Comparison of ENCODE assay signal across 8 cellular contexts in genomic region chr11:75577198-75577597, GRCh38. TPM values are rescaled to one million over a fixed set of nuclear protein-coding genes. Genes with fewer than 3 reads are reported as not detected.
DNase-seq lines count a peak whose midpoint lies in the region; ATAC-seq, FAIRE-seq and TF ChIP-seq lines count a peak whose summit lies in the region.

No MANE protein-coding gene starts in this region.

- H3K4me3 Mint-ChIP-seq in GM23338: no peak overlapping the region
- H3K4me3 Mint-ChIP-seq in effector memory CD8-positive, alpha-beta T cell: no peak overlapping the region

- H3K4me3 ChIP-seq in A673 (ENCODE audit: low read depth, low read length, poor library complexity, severe bottlenecking) (no peak overlapping the region), GM23338 (no peak overlapping the region), prostate gland (no peak overlapping the region)

- peaks cover 19% of the 10 kb centered on the region for H3K36me3 Mint-ChIP-seq in GM23338 (ENCODE audit: low read depth)
- no peaks in the 10 kb centered on the region for H3K36me3 Mint-ChIP-seq in effector memory CD8-positive, alpha-beta T cell (ENCODE audit: insufficient read depth)

- no peaks in the 10 kb centered on the region; the same call in 2 of the 3 replicates for H3K9me3 Mint-ChIP-seq in GM23338
- no peaks in the 10 kb centered on the region for H3K9me3 Mint-ChIP-seq in effector memory CD8-positive, alpha-beta T cell

- H3K36me3 ChIP-seq in A673 (ENCODE audit: insufficient read depth, low read length, poor library complexity, severe bottlenecking) (peaks cover 20% of the 10 kb centered on the region), GM23338 (ENCODE audit: insufficient read depth) (0 out of 2 replicates have a peak, but pooled peaks cover 12% of the 10 kb centered on the region), prostate gland (peaks cover 0 to 2% of the 10 kb centered on the region in 2 donors)

- H3K79me2 ChIP-seq in GM23338 (replicated peaks; ENCODE audit: insufficient read depth): no peaks in the 10 kb centered on the region

- H3F3A ChIP-seq in GM23338 (replicated peaks; ENCODE audit: low read depth): peaks cover 30% of the 10 kb centered on the region

- peaks cover 7% of the 10 kb centered on the region; the same call in 1 of the 2 replicates for H4K20me1 ChIP-seq in GM23338 (replicated peaks; ENCODE audit: insufficient read depth)

- no peak overlapping the region; the same call in 1 of the 2 replicates for H2AFZ ChIP-seq in GM23338

- H3K4me2 ChIP-seq in GM23338: no peak overlapping the region

- peaks cover 14% of the 10 kb centered on the region for H3K4me1 Mint-ChIP-seq in GM23338
- H3K4me1 Mint-ChIP-seq in effector memory CD8-positive, alpha-beta T cell (ENCODE audit: low read depth in 2 of 2): peaks cover 8 to 11% of the 10 kb centered on the region in 2 donors

- no peaks in the 10 kb centered on the region for H3K9me2 ChIP-seq in GM23338 (ENCODE audit: insufficient read depth)

- WGBS in prostate gland: 18% methylated on average over 11 of the region's 11 CpGs

- BruUV-seq in A673 (replicated peaks; lab: Mats Ljungman, UMichigan): no TSS peak

- no peak for TF ChIP-seq POLR2A in prostate gland (IDR thresholded peaks at IDR 0.05)
- no peak for TF ChIP-seq POLR2A in GM12891 (IDR thresholded peaks at IDR 0.05; ENCODE audit: low read depth, low read length)

- peaks cover 22% of the 10 kb centered on the region for H3K27me3 Mint-ChIP-seq in GM23338 (ENCODE audit: insufficient read depth, low read depth, poor library complexity)
- H3K27me3 Mint-ChIP-seq in effector memory CD8-positive, alpha-beta T cell: peaks cover 0 to 10% of the 10 kb centered on the region in 2 donors

- H3K27ac Mint-ChIP-seq in GM23338: peak overlapping the region; percentile 19; the same call in 1 of the 2 replicates
- H3K27ac Mint-ChIP-seq in effector memory CD8-positive, alpha-beta T cell: no peak overlapping the region

- DNase-seq in A673 (ENCODE audit: low spot score) (peak; percentile 58), GM23338 (ENCODE audit: low spot score) (peak; percentile 73), prostate gland (ENCODE audit: low spot score) (peak; percentile 21), GM12891 (ENCODE audit: insufficient read length, low spot score) (no peak)
- peak; percentile 68 for DNase-seq in activated CD4-positive, alpha-beta T cell treated with anti-CD3 and anti-CD28 coated beads for 48 hours
- peak; percentile 49 to 59 (median 53) for DNase-seq in effector memory CD8-positive, alpha-beta T cell

- no peak overlapping the region for H3K27ac ChIP-seq in A673 (ENCODE audit: low read depth, low read length, poor library complexity, severe bottlenecking)
- H3K27ac ChIP-seq in GM23338 (ENCODE audit: low read depth): 0 out of 2 replicates have a peak overlapping the region, but pooled peaks have one; percentile 66
- H3K27ac ChIP-seq in prostate gland: no peak overlapping the region

- intact Hi-C loops in A673 (cut with micrococcal nuclease; ENCODE audit: unreplicated experiment) (loop anchor here (1.0 kb wide), 1 partner anchor 30 kb away; no protein-coding TSS in a partner anchor), prostate gland (cut with DNase I) (no loop called here)

- TF ChIP-seq CTCF in A673 (conservative IDR thresholded peaks at IDR 0.05; ENCODE audit: low read depth, low read length): peak; percentile 61
- peak; percentile 40 to 69 for TF ChIP-seq CTCF in GM23338 (conservative IDR thresholded peaks at IDR 0.05; ENCODE audit: low read depth in 2 of 2)
- peak in 2 of 4 experiments; percentile 31 to 59 for TF ChIP-seq CTCF in prostate gland (IDR thresholded peaks at IDR 0.05)

- H3K27me3 ChIP-seq in A673 (replicated peaks; ENCODE audit: insufficient read depth, low read depth, low read length, poor library complexity) (no peaks in the 10 kb centered on the region), GM23338 (ENCODE audit: insufficient read depth) (no peaks in the 10 kb centered on the region), prostate gland (replicated peaks; ENCODE audit: insufficient read depth) (no peaks in the 10 kb centered on the region)

- ATAC-seq in GM23338 (peak; percentile 26), GM21619 (IDR thresholded peaks at IDR 0.05; ENCODE audit: unreplicated experiment) (no peak), HG02885 (IDR thresholded peaks at IDR 0.05; ENCODE audit: poor library complexity, unreplicated experiment) (no peak)
- ATAC-seq in effector memory CD8-positive, alpha-beta T cell (replicated peaks): peak; percentile 37

- CTCF ChIA-PET in A673 (lab: Charles Lee): interaction anchor here (0.6 kb wide), 1 partner anchor 37 kb away, joined by 3 read pairs; no protein-coding TSS in a partner anchor

- POLR2A ChIA-PET in A673 (lab: Charles Lee; ENCODE audit: low non-redundant PET): interaction anchor here (0.7 kb wide), 2 partner anchors 162 to 352 kb away, joined by 4 to 7 read pairs; no protein-coding TSS in a partner anchor

- H3K9me3 ChIP-seq in A673 (ENCODE audit: low read depth, low read length, poor library complexity, severe bottlenecking) (no peaks in the 10 kb centered on the region), prostate gland (no peaks in the 10 kb centered on the region)

- H3K4me1 ChIP-seq in A673 (ENCODE audit: insufficient read depth, low read length, poor library complexity, severe bottlenecking): peaks cover 2% of the 10 kb centered on the region
- peaks cover 8% of the 10 kb centered on the region; the same call in 1 of the 2 replicates for H3K4me1 ChIP-seq in GM23338 (ENCODE audit: insufficient read depth)
- no peaks in the 10 kb centered on the region for H3K4me1 ChIP-seq in prostate gland (replicated peaks)

- FAIRE-seq in GM12891 (lab: Jason Lieb, UNC): no peak

TF ChIP-seq in GM23338, 12 proteins besides CTCF, POLR2A, EP300 and RAD21 (continues in another document):
- TF ChIP-seq POLR2AphosphoS5 (IDR thresholded peaks at IDR 0.05; ENCODE audit: low read depth): no peak
- TF ChIP-seq EZH2phosphoT487 (IDR thresholded peaks at IDR 0.05; ENCODE audit: unreplicated experiment): no peak
- no peak for TF ChIP-seq ETS1 (IDR thresholded peaks at IDR 0.05)
- TF ChIP-seq ZNF114 (CRISPR knock-in tag; IDR thresholded peaks at IDR 0.05): no peak

TF ChIP-seq in GM12891, 5 proteins besides CTCF, POLR2A, EP300 and RAD21:
- TF ChIP-seq PAX5 (IDR thresholded peaks at IDR 0.05; ENCODE audit: insufficient read depth, low read length, severe bottlenecking) (no peak), SPI1 (IDR thresholded peaks at IDR 0.05; ENCODE audit: low read depth, low read length) (no peak), POLR2AphosphoS5 (IDR thresholded peaks at IDR 0.05; ENCODE audit: low read depth, low read length) (no peak), POU2F2 (IDR thresholded peaks at IDR 0.05; ENCODE audit: low read depth, low read length) (no peak), TAF1 (IDR thresholded peaks at IDR 0.05; ENCODE audit: low read depth, low read length) (no peak)
TF ChIP-seq in GM12891: peak in this region for 0.

RNA-seq across cellular contexts. Expression of gene SERPINH1, which starts 15.1 kb away (rescaled TPM):
- total RNA-seq in A673 (2021): 264 and 268 TPM in 2 replicates
- total RNA-seq in GM23338 (2014; rRNA removed; shearing (Covaris generic)): 1,217 and 1,375 TPM in 2 replicates
- polyA plus RNA-seq in GM23338 (2016; fragmentation: Nextera tagmentation; extraction: Ambion mirVana): 238 and 269 TPM in 2 replicates
- total RNA-seq in prostate gland: 100 to 1,000 TPM; 123 to 189 TPM
- polyA plus RNA-seq in GM12891 (2012; ENCODE audit: low read depth, missing spikeins): 14.8 TPM

RNA-seq across cellular contexts. Expression of gene GDPD5, which starts 51.5 kb away (rescaled TPM):
- total RNA-seq in A673 (2021) (1.4 and 3.5 TPM in 2 replicates), prostate gland (10 to 100 TPM in 1 of 2 donors, 1 to 10 TPM in 1; 1.7 to 14.6 TPM)
- total RNA-seq in GM23338 (2014; rRNA removed; shearing (Covaris generic)): 3.3 and 4.9 TPM in 2 replicates
- 1.6 and 1.7 TPM in 2 replicates for polyA plus RNA-seq in GM23338 (2016; fragmentation: Nextera tagmentation; extraction: Ambion mirVana)
- polyA plus RNA-seq in GM12891 (2012; ENCODE audit: low read depth, missing spikeins): 3.4 TPM

Comparison
In these comparisons a context has a peak if more than half of its experiments do, and no peak if none do; other contexts are left out.
1. ATAC-seq: peak in GM23338 (single experiment) and effector memory CD8-positive, alpha-beta T cell (single experiment); none in GM21619 (single experiment) and HG02885 (single experiment).